Comparison of ENCODE assay signal across 28 cellular contexts in genomic region chr10:28954211-28954610, GRCh38.
A peak's percentile ranks its signal among the peaks of the same experiment; 100 is the strongest.
DNase-seq lines count a peak whose midpoint lies in the region; ATAC-seq, FAIRE-seq and TF ChIP-seq lines count a peak whose summit lies in the region.
"Had no signal": no experiment of that assay in that cellular context is flagged by ENCODE, and none has a peak within 500 bp of the region (broad histone marks: within the 10 kb centered on the region; RNA-seq: fewer than 3 reads in every experiment).

No MANE protein-coding gene starts in this region.

- H3K79me2 ChIP-seq in astrocyte (ENCODE audit: insufficient read depth, low read length): no peaks in the 10 kb centered on the region

- H3K4me3 ChIP-seq in astrocyte (ENCODE audit: insufficient read depth, low read depth, low read length) (no peak overlapping the region), pancreas (no peak overlapping the region)
- H3K4me3 ChIP-seq: BLaER1, GM12878, PC-9, SJSA1 had no signal

- no peak for DNase-seq in Calu3
- DNase-seq in astrocyte (ENCODE audit: low read depth): peak; percentile 67
- peak; percentile 59 for DNase-seq in iris pigment epithelial cell (ENCODE audit: low read depth)
- peak; percentile 58 for DNase-seq in renal cortical epithelial cell (ENCODE audit: low read depth)
- no peak for DNase-seq in pancreas
- no peak for DNase-seq in NCI-H1694 (lab: John Stamatoyannopoulos, UW)
- DNase-seq in NCI-H2107 treated with DMSO at 0.1 percent for 48 hours (lab: John Stamatoyannopoulos, UW; ENCODE audit: unreplicated experiment): no peak
- DNase-seq: CD4-positive, CD25-positive, alpha-beta regulatory T cell; DMS53; GDM1; KBM-7; MV-4-11; NCI-H1105; NCI-H1436 treated with DMSO at 0.1 percent for 48 hours; NCI-H1930; NCI-H2107; NCI-H446 treated with DMSO at 0.1 percent for 48 hours; NCI-H526; NCI-H82; PC-9; Right ventricle myocardium superior; RPMI8226 had no signal

- H2AFZ ChIP-seq in astrocyte (ENCODE audit: low read depth, low read length): no peak overlapping the region
- H2AFZ ChIP-seq: PC-9 had no signal

- H3K9ac ChIP-seq in astrocyte (ENCODE audit: low read length): no peak overlapping the region
- H3K9ac ChIP-seq: BLaER1 had no signal

- no peak overlapping the region for H3K4me2 ChIP-seq in astrocyte (ENCODE audit: low read length)
- H3K4me2 ChIP-seq: BLaER1, PC-9 had no signal

- no peak for FAIRE-seq in astrocyte (lab: Jason Lieb, UNC)
- no peak for FAIRE-seq in pancreas (lab: Jason Lieb, UNC)
- FAIRE-seq: GM12878, H1 had no signal

- H3K36me3 Mint-ChIP-seq in Calu3 (ENCODE audit: insufficient read depth, unreplicated experiment) (peaks cover 3% of the 10 kb centered on the region), astrocyte (ENCODE audit: low read depth, unreplicated experiment) (peaks cover 4% of the 10 kb centered on the region)
- H3K36me3 Mint-ChIP-seq: CD4-positive, CD25-positive, alpha-beta regulatory T cell had no signal

- TF ChIP-seq CTCF in Calu3 (IDR thresholded peaks at IDR 0.05; ENCODE audit: unreplicated experiment): no peak
- TF ChIP-seq CTCF in astrocyte (IDR thresholded peaks at IDR 0.05; ENCODE audit: insufficient read depth, low read depth, low read length): no peak
- no peak for TF ChIP-seq CTCF in pancreas (IDR thresholded peaks at IDR 0.05)

- H3K27me3 ChIP-seq in astrocyte (ENCODE audit: insufficient read depth, low read length) (no peaks in the 10 kb centered on the region), pancreas (peaks cover 0 to 3% (median 0%) of the 10 kb centered on the region in 4 donors)
- H3K27me3 ChIP-seq: BLaER1, SJSA1 had no signal

- peak overlapping the region; percentile 55 for H3K27ac Mint-ChIP-seq in Calu3 (ENCODE audit: unreplicated experiment)
- H3K27ac Mint-ChIP-seq in astrocyte (ENCODE audit: unreplicated experiment): peak overlapping the region; percentile 10
- H3K27ac Mint-ChIP-seq: CD4-positive, CD25-positive, alpha-beta regulatory T cell had no signal

- H3K4me1 Mint-ChIP-seq in Calu3 (ENCODE audit: low read depth, unreplicated experiment): peaks cover 33% of the 10 kb centered on the region
- H3K4me1 Mint-ChIP-seq in astrocyte (ENCODE audit: low read depth, unreplicated experiment): peaks cover 21% of the 10 kb centered on the region
- H3K4me1 Mint-ChIP-seq: CD4-positive, CD25-positive, alpha-beta regulatory T cell had no signal

- H3K9me3 Mint-ChIP-seq in Calu3 (ENCODE audit: low read depth, unreplicated experiment) (no peaks in the 10 kb centered on the region), astrocyte (ENCODE audit: unreplicated experiment) (peaks cover 3% of the 10 kb centered on the region)

- H3K4me3 Mint-ChIP-seq in Calu3 (ENCODE audit: low read depth, unreplicated experiment): no peak overlapping the region
- no peak overlapping the region for H3K4me3 Mint-ChIP-seq in astrocyte (ENCODE audit: unreplicated experiment)

- intact Hi-C loops in Calu3 (cut with micrococcal nuclease; ENCODE audit: unreplicated experiment): no loop called here
- intact Hi-C loops in pancreas (cut with DNase I): no loop called here

- BruUV-seq in Calu3 (replicated peaks; lab: Mats Ljungman, UMichigan): no TSS peak

- H3K9me3 ChIP-seq in astrocyte (ENCODE audit: insufficient read depth, low read depth, low read length): no peaks in the 10 kb centered on the region
- H3K9me3 ChIP-seq in pancreas: no peaks in the 10 kb centered on the region
- H3K9me3 ChIP-seq: SJSA1 had no signal

- H3K36me3 ChIP-seq in astrocyte (ENCODE audit: insufficient read depth, low read length): no peaks in the 10 kb centered on the region
- no peaks in the 10 kb centered on the region for H3K36me3 ChIP-seq in pancreas
- H3K36me3 ChIP-seq: BLaER1, SJSA1 had no signal

- no peaks in the 10 kb centered on the region for H4K20me1 ChIP-seq in astrocyte (ENCODE audit: insufficient read depth, low read length)
- H4K20me1 ChIP-seq: BLaER1 had no signal

- H3K27me3 Mint-ChIP-seq in Calu3 (ENCODE audit: unreplicated experiment): no peaks in the 10 kb centered on the region
- H3K27me3 Mint-ChIP-seq in astrocyte (ENCODE audit: low read depth, unreplicated experiment): no peaks in the 10 kb centered on the region

- H3K27ac ChIP-seq in astrocyte (ENCODE audit: low read depth, low read length) (no peak overlapping the region), pancreas (no peak overlapping the region)
- H3K27ac ChIP-seq: BLaER1, PC-9, SJSA1 had no signal

- 51 to 62% methylated on average over 2 of the region's 2 CpGs for WGBS in pancreas, 2 donors

- no peak for ATAC-seq in pancreas
- ATAC-seq in HG03095 (IDR thresholded peaks at IDR 0.05; ENCODE audit: unreplicated experiment): no peak
- ATAC-seq: GM12878, HCT116 had no signal

- CTCF ChIA-PET in Calu3 (lab: Charles Lee): no interaction called here

- no peaks in the 10 kb centered on the region for H3K4me1 ChIP-seq in astrocyte (ENCODE audit: insufficient read depth, low read length)
- no peaks in the 10 kb centered on the region for H3K4me1 ChIP-seq in pancreas

Comparison
In these comparisons a context has a peak if more than half of its experiments do, and no peak if none do; other contexts are left out.
1. DNase-seq: peak in astrocyte (single experiment), iris pigment epithelial cell (single experiment) and renal cortical epithelial cell (single experiment); none in Calu3 (single experiment), pancreas (0 of 6), NCI-H1694 (single experiment) and NCI-H2107 treated with DMSO at 0.1 percent for 48 hours (single experiment).